In the genomic region with DNA sequence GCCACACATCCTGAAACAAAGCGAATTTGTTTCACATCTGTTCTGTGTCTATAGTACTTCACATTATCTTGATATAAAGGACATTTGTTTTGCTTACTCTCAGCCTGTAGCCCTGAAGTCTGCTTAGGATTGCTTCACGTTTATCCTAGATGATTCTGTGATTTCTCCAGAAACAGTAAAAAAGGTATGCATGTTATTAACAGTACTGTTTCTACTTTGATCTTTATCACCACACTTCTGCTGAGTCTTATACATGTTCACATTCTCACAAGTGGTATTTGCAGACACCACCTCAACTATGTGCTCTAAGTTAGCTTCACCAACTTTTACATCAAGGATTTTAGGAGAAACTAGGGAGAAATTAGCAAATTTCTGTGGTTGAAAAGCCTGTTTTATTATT, we compare ENCODE assay signal across 33 cellular contexts. TPM values are rescaled to one million over a fixed set of nuclear protein-coding genes. Genes with fewer than 3 reads are reported as not detected.
A peak's percentile ranks its signal among the peaks of the same experiment; 100 is the strongest.
DNase-seq lines count a peak whose midpoint lies in the region; ATAC-seq, FAIRE-seq and TF ChIP-seq lines count a peak whose summit lies in the region.
"Had no signal": no experiment of that assay in that cellular context is flagged by ENCODE, and none has a peak within 500 bp of the region (broad histone marks: within the 10 kb centered on the region; RNA-seq: fewer than 3 reads in every experiment).

No MANE protein-coding gene starts in this region.

- H4K5ac ChIP-seq in mesendoderm (ENCODE audit: low read length): no peak overlapping the region

- no peak for ATAC-seq in HG03520 (IDR thresholded peaks at IDR 0.05; ENCODE audit: unreplicated experiment)
- ATAC-seq in GM19395 (IDR thresholded peaks at IDR 0.05; ENCODE audit: unreplicated experiment): no peak
- no peak for ATAC-seq in psoas muscle
- ATAC-seq: GM12878 had no signal

- WGBS in hepatocyte (ENCODE audit: low lambda C conversion rate, missing lambda C conversion rate): 47% methylated on average over 2 of the region's 2 CpGs
- no CpG with 5 or more reads among the region's 2 CpGs for WGBS in mesendoderm (ENCODE audit: extremely low coverage, insufficient coverage, low lambda C conversion rate)
- 22% methylated on average over 2 of the region's 2 CpGs for whole genome bisulfite sequencing in smooth muscle cell (ENCODE audit: low lambda C conversion rate)
- 69 to 87% (median 71%) methylated on average over 2 of the region's 2 CpGs for WGBS in psoas muscle, 3 donors

- H3K27me3 ChIP-seq in hepatocyte: no peaks in the 10 kb centered on the region
- no peaks in the 10 kb centered on the region for H3K27me3 ChIP-seq in mesendoderm (ENCODE audit: insufficient read depth, low read length, poor library complexity)
- no peaks in the 10 kb centered on the region for H3K27me3 ChIP-seq in smooth muscle cell (ENCODE audit: low read depth)
- no peaks in the 10 kb centered on the region for H3K27me3 ChIP-seq in psoas muscle (ENCODE audit: insufficient read depth in 3 of 3, low read length in 2 of 3)
- H3K27me3 ChIP-seq: BE2C, BLaER1 had no signal

- H3K9ac ChIP-seq in mesendoderm (ENCODE audit: low read length) (no peak overlapping the region), smooth muscle cell (ENCODE audit: low read depth) (no peak overlapping the region)
- H3K9ac ChIP-seq: BLaER1 had no signal

- peaks cover 3% of the 10 kb centered on the region for H3F3A ChIP-seq in smooth muscle cell (ENCODE audit: low read depth)

- H3K36me3 ChIP-seq in hepatocyte (replicated peaks; ENCODE audit: insufficient read depth, low read depth) (no peaks in the 10 kb centered on the region), mesendoderm (ENCODE audit: control insufficient read depth, insufficient read depth, low read length) (no peaks in the 10 kb centered on the region), smooth muscle cell (ENCODE audit: low read depth) (no peaks in the 10 kb centered on the region), psoas muscle (ENCODE audit: insufficient read depth in 1 of 2, low read depth in 1 of 2) (no peaks in the 10 kb centered on the region)
- H3K36me3 ChIP-seq: BE2C, BLaER1 had no signal

- H3K23ac ChIP-seq in mesendoderm (ENCODE audit: low read length): no peak overlapping the region

- peak; percentile 57 for FAIRE-seq in endometrium (lab: Jason Lieb, UNC)
- FAIRE-seq: A204.1, GM12878, GM12892, GM18507, GM19239 had no signal

- H4K8ac ChIP-seq in mesendoderm (ENCODE audit: low read depth, low read length): no peak overlapping the region

- peak overlapping the region; percentile 36 for H2BK15ac ChIP-seq in mesendoderm (replicated peaks; ENCODE audit: low read depth)

- H2BK5ac ChIP-seq in mesendoderm (ENCODE audit: low read length): no peak overlapping the region

- no peaks in the 10 kb centered on the region for H3K9me3 ChIP-seq in hepatocyte (ENCODE audit: low read depth)
- H3K9me3 ChIP-seq in smooth muscle cell (replicated peaks; ENCODE audit: low read depth): peaks cover 9% of the 10 kb centered on the region
- peaks cover 5% of the 10 kb centered on the region for H3K9me3 ChIP-seq in psoas muscle

- intact Hi-C loops in psoas muscle (cut with DNase I): no loop called here

- no peaks in the 10 kb centered on the region for H3K4me1 ChIP-seq in hepatocyte (ENCODE audit: insufficient read depth)
- peaks cover 2% of the 10 kb centered on the region for H3K4me1 ChIP-seq in mesendoderm (ENCODE audit: control insufficient read depth, low read depth, low read length)
- H3K4me1 ChIP-seq in smooth muscle cell (ENCODE audit: low read depth): peaks cover 10% of the 10 kb centered on the region
- no peaks in the 10 kb centered on the region for H3K4me1 ChIP-seq in psoas muscle
- H3K4me1 ChIP-seq: BE2C, BLaER1 had no signal

- no peak overlapping the region for H2AK5ac ChIP-seq in mesendoderm (ENCODE audit: low read length)

- no peak overlapping the region for H2AFZ ChIP-seq in hepatocyte
- H2AFZ ChIP-seq in smooth muscle cell (ENCODE audit: low read depth): no peak overlapping the region

- H4K20me1 ChIP-seq in hepatocyte (ENCODE audit: insufficient read depth, poor library complexity, severe bottlenecking): no peaks in the 10 kb centered on the region
- no peaks in the 10 kb centered on the region for H4K20me1 ChIP-seq in smooth muscle cell (ENCODE audit: low read depth)
- H4K20me1 ChIP-seq: BLaER1 had no signal

- no peak overlapping the region for H3K18ac ChIP-seq in mesendoderm (ENCODE audit: low read length)

- H2BK120ac ChIP-seq in mesendoderm (ENCODE audit: low read depth, low read length): no peak overlapping the region

- H3K56ac ChIP-seq in mesendoderm (ENCODE audit: low read length): no peak overlapping the region

- H3K79me2 ChIP-seq in hepatocyte (no peaks in the 10 kb centered on the region), mesendoderm (ENCODE audit: control insufficient read depth, insufficient read depth, low read length) (no peaks in the 10 kb centered on the region), smooth muscle cell (ENCODE audit: low read depth) (no peaks in the 10 kb centered on the region)

- H3K79me1 ChIP-seq in mesendoderm (ENCODE audit: low read length): no peaks in the 10 kb centered on the region

- TF ChIP-seq CTCF in hepatocyte (IDR thresholded peaks at IDR 0.05; ENCODE audit: poor library complexity): no peak
- no peak for TF ChIP-seq CTCF in smooth muscle cell (IDR thresholded peaks at IDR 0.05; ENCODE audit: borderline replicate concordance, insufficient read depth, poor library complexity, severe bottlenecking)
- no peak for TF ChIP-seq CTCF in psoas muscle (IDR thresholded peaks at IDR 0.05)

- H3K4me2 ChIP-seq in hepatocyte (peak overlapping the region; percentile 3), mesendoderm (ENCODE audit: low read length) (no peak overlapping the region), smooth muscle cell (no peak overlapping the region)
- H3K4me2 ChIP-seq: BLaER1 had no signal

- H3K27ac ChIP-seq in hepatocyte (no peak overlapping the region), mesendoderm (ENCODE audit: low read depth, low read length) (no peak overlapping the region), smooth muscle cell (ENCODE audit: low read depth) (peak overlapping the region; percentile 6), psoas muscle (no peak overlapping the region)
- H3K27ac ChIP-seq: BLaER1 had no signal

- H3K4me3 ChIP-seq in hepatocyte (no peak overlapping the region), mesendoderm (ENCODE audit: low read length) (no peak overlapping the region), smooth muscle cell (no peak overlapping the region), psoas muscle (no peak overlapping the region)
- H3K4me3 ChIP-seq: BLaER1, GM12878 had no signal

- H3K9me2 ChIP-seq in hepatocyte (replicated peaks; ENCODE audit: insufficient read depth): no peaks in the 10 kb centered on the region

- H3K4ac ChIP-seq in mesendoderm (ENCODE audit: low read depth, low read length): no peak overlapping the region

- DNase-seq in hepatocyte (ENCODE audit: low spot score) (no peak), mesendoderm (no peak), smooth muscle cell (lab: John Stamatoyannopoulos, UW; ENCODE audit: unreplicated experiment) (no peak), psoas muscle (no peak)
- DNase-seq in activated CD4-positive, CD25-positive, alpha-beta regulatory T cell treated with anti-CD3 and anti-CD28 coated beads, Interleukin-2, amount 50 U/mL, for 72 hours: no peak
- DNase-seq: 8988T; ACHN; BE2C; C1 segment of cervical spinal cord; CD4-positive, alpha-beta memory T cell; CD4-positive, CD25-positive, alpha-beta regulatory T cell; CD8-positive, alpha-beta memory T cell; COR-L47; DMS 273 treated with DMSO at 0.1 percent for 48 hours; DMS153; DMS53; DMS79; DND-41; EL; GDM1 had no signal

RNA-seq across cellular contexts. Expression of a gene that starts 47.4 kb away (rescaled TPM):
- 5.0 and 10.5 TPM in 2 replicates for total RNA-seq in hepatocyte
- 1.8 and 2.2 TPM in 2 replicates for polyA plus RNA-seq in hepatocyte
- polyA plus RNA-seq in mesendoderm (2013, experiment 1 of 2): 16.6 TPM
- polyA plus RNA-seq in mesendoderm (2013, experiment 2 of 2): 16.4 TPM
- 4.9 and 10.4 TPM in 2 replicates for total RNA-seq in smooth muscle cell
- polyA plus RNA-seq in smooth muscle cell: 4.5 and 6.3 TPM in 2 replicates
- total RNA-seq in psoas muscle: under 1 TPM in 3 of 4 donors, not detected in 1; 0.34 to 0.69 (median 0.52) TPM
- under 1 TPM; 0.01 to 0.14 (median 0.08) TPM for polyA plus RNA-seq in psoas muscle
- total RNA-seq: A673; CD4-positive, alpha-beta memory T cell; CD4-positive, CD25-positive, alpha-beta regulatory T cell; CD8-positive, alpha-beta memory T cell; Daoy; G401; GM12878 had no signal
- polyA plus RNA-seq: CD14-positive monocyte; CD4-positive, alpha-beta memory T cell; CD4-positive, CD25-positive, alpha-beta regulatory T cell; CD8-positive, alpha-beta memory T cell; GM12878 had no signal
